ENCODE assay signal across 8 cellular contexts in the genomic region with DNA sequence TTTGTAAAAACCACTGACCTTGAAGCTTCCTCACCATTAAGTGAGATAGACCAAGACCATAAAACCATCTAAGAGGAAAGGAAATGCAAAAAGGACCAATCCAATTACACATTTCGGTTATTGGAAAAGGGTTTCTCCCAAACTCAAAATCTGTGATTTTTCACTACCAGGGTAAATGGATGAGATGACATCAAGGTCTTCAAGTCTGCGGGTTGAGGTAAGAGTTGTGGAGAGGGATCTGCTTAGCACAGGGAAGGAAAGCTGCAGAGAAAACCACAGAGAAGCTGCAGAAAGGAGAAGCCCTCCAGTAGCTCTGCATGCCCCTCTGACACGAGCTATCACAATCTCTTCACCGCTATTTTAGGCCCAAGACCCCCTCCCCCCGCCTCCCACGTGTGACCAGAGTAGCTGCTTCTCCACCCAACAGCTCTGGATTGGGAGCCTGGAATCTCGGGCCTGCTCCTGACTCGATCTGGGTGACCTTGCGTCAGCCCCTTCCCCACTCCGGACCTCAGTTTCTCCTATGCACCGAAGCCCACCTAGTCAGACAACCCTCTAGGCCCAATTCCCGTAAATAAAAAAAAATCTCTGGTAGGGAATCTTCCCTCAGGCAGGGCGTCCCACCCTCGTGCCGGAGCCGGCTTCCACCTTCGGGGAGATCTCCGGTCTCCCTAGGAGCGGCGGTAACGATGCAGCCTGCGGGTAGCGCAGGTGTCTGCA. TPM values are rescaled to one million over a fixed set of nuclear protein-coding genes. Genes with fewer than 3 reads are reported as not detected.
A peak's percentile ranks its signal among the peaks of the same experiment; 100 is the strongest.
DNase-seq lines count a peak whose midpoint lies in the region; ATAC-seq and TF ChIP-seq lines count a peak whose summit lies in the region.

No MANE protein-coding gene starts in this region.

- H3K36me3 ChIP-seq in kidney epithelial cell (ENCODE audit: control insufficient read depth, insufficient read depth, low read length): no peaks in the 10 kb centered on the region

- H3K4me3 ChIP-seq in astrocyte of the cerebellum (ENCODE audit: low read depth, low read length) (peak overlapping the region; percentile 92), kidney epithelial cell (ENCODE audit: low read depth, low read length) (peak overlapping the region; percentile 65)

- TF ChIP-seq CTCF in astrocyte of the cerebellum (IDR thresholded peaks at IDR 0.05; ENCODE audit: low read depth, low read length, missing control alignments) (no peak), kidney epithelial cell (IDR thresholded peaks at IDR 0.05; ENCODE audit: insufficient read depth, low read length, poor library complexity, severe bottlenecking) (no peak)

- ATAC-seq in HG03520 (IDR thresholded peaks at IDR 0.05; ENCODE audit: unreplicated experiment) (no peak), HG03442 (IDR thresholded peaks at IDR 0.05; ENCODE audit: unreplicated experiment) (no peak)

- in situ Hi-C loops in astrocyte of the cerebellum (cut with HindIII; ENCODE audit: low sequenced_read_pairs): no loop called here

- no peaks in the 10 kb centered on the region for H3K27me3 ChIP-seq in kidney epithelial cell (ENCODE audit: control insufficient read depth, insufficient read depth, low read length)

- DNase-seq in activated naive CD4-positive, alpha-beta T cell treated with Interleukin-2 at 50 U/mL for 16 hours: peak; percentile 30
- no peak for DNase-seq in activated naive CD4-positive, alpha-beta T cell (lab: John Stamatoyannopoulos, UW)
- peak; percentile 62 for DNase-seq in NOMO-1 treated with dmso at 0.1 percent for 144 hours (lab: John Stamatoyannopoulos, UW; ENCODE audit: unreplicated experiment)
- DNase-seq in astrocyte of the cerebellum (ENCODE audit: low read depth): no peak
- DNase-seq in kidney epithelial cell (ENCODE audit: low read depth): no peak
- DNase-seq in stimulated activated CD4-positive, alpha-beta T cell treated with anti-CD3 and anti-CD28 coated beads, Interleukin-4, amount 100 ng/mL, for 24 hours: peak; percentile 32

RNA-seq across cellular contexts. Expression of a gene that starts 0.7 kb away (rescaled TPM):
- total RNA-seq in kidney epithelial cell: 17.2 and 31.6 TPM in 2 replicates

RNA-seq across cellular contexts. Expression of a gene that starts 17.5 kb away (rescaled TPM):
- total RNA-seq in kidney epithelial cell: 25.4 and 30.3 TPM in 2 replicates

Comparison
In these comparisons a context has a peak if more than half of its experiments do, and no peak if none do; other contexts are left out.
1. DNase-seq: peak in activated naive CD4-positive, alpha-beta T cell treated with Interleukin-2 at 50 U/mL for 16 hours (single experiment), NOMO-1 treated with dmso at 0.1 percent for 144 hours (single experiment) and stimulated activated CD4-positive, alpha-beta T cell treated with anti-CD3 and anti-CD28 coated beads, Interleukin-4, amount 100 ng/mL, for 24 hours (single experiment); none in activated naive CD4-positive, alpha-beta T cell (0 of 4), astrocyte of the cerebellum (single experiment) and kidney epithelial cell (single experiment).